9 cellular contexts compared by ENCODE assay signal in the genomic region with DNA sequence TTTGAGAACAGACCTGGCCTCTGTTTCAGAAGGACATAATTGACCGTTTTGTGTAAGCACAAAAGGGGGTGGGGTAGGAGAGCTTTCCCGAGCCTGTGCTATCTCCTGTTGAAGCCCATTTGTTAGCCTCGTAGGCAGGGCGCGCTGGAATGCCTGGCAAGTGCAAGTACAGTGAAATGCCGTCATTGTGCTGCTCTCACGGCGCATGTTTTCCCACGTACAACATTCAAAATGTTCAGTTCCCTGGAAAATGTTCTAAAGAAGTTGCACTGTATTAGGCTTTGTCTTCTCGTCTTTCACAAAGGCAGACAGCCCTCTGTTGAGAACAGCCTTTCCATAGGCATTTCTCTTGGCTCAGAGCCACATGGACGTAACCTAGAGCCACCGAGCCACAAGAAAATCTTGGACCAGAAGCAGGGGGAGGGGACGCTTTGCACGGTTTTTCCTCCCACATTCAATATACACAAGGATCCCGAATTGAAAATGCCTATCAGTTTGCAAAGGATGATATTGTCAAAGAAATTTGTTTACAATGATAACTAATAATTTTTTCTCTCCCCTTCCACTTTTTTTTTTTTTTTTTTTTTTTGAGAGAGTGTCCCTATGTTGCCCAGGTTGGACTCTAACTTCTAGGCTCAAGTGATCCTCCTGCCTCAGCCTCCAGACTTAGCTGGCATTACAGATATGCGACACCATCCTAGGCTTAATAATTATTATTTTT. TPM values are rescaled to one million over a fixed set of nuclear protein-coding genes. Genes with fewer than 3 reads are reported as not detected.
DNase-seq lines count a peak whose midpoint lies in the region; ATAC-seq, FAIRE-seq and TF ChIP-seq lines count a peak whose summit lies in the region.
"Had no signal": no experiment of that assay in that cellular context is flagged by ENCODE, and none has a peak within 500 bp of the region (broad histone marks: within the 10 kb centered on the region; RNA-seq: fewer than 3 reads in every experiment).

No MANE protein-coding gene starts in this region.

- ATAC-seq in WTC11 (peak; percentile 75), heart right ventricle (peak; percentile 79 to 98 (median 96))

- peak; percentile 76 to 77 for DNase-seq in HAP-1 (ENCODE audit: low spot score in 2 of 2)
- peak; percentile 32 for DNase-seq in WTC11 (ENCODE audit: low spot score)
- peak; percentile 64 to 75 for DNase-seq in heart right ventricle
- no peak for DNase-seq in CD8-positive, alpha-beta memory T cell
- DNase-seq in GM12892 (ENCODE audit: insufficient read length): no peak
- no peak for DNase-seq in OCI-M1 (lab: John Stamatoyannopoulos, UW)
- no peak for DNase-seq in KBM-7

- H3K9me3 ChIP-seq in HAP-1 (no peaks in the 10 kb centered on the region), heart right ventricle (no peaks in the 10 kb centered on the region)
- H3K9me3 ChIP-seq in CD8-positive, alpha-beta memory T cell (ENCODE audit: low read length): no peaks in the 10 kb centered on the region

- H3K4me3 ChIP-seq in HAP-1: peak overlapping the region; percentile 16
- H3K4me3 ChIP-seq in heart right ventricle: peak overlapping the region in 9 of 10 donors; percentile 11 to 55 (median 45)
- H3K4me3 ChIP-seq in rectal smooth muscle tissue (ENCODE audit: low read length): peak overlapping the region; percentile 41
- H3K4me3 ChIP-seq in CD8-positive, alpha-beta memory T cell (ENCODE audit: low read length): no peak overlapping the region

- H3K27ac ChIP-seq in heart right ventricle (peak overlapping the region in 5 of 10 donors; percentile 18 to 60 (median 50)), rectal smooth muscle tissue (ENCODE audit: low read depth, low read length) (peak overlapping the region; percentile 21)
- no peak overlapping the region for H3K27ac ChIP-seq in CD8-positive, alpha-beta memory T cell (ENCODE audit: low read depth, low read length)

- H3K4me1 Mint-ChIP-seq in WTC11: peaks cover 46% of the 10 kb centered on the region
- peaks cover 2 to 12% (median 9%) of the 10 kb centered on the region in 3 donors for H3K4me1 Mint-ChIP-seq in CD8-positive, alpha-beta memory T cell

- H3K36me3 Mint-ChIP-seq in WTC11: no peaks in the 10 kb centered on the region
- no peaks in the 10 kb centered on the region for H3K36me3 Mint-ChIP-seq in CD8-positive, alpha-beta memory T cell
- H3K36me3 Mint-ChIP-seq: activated naive CD4-positive, alpha-beta T cell treated with anti-CD3 and anti-CD28 coated beads, Interleukin-2, amount 50 U/mL, for 24 hours had no signal

- H3K36me3 ChIP-seq in HAP-1 (replicated peaks) (no peaks in the 10 kb centered on the region), heart right ventricle (no peaks in the 10 kb centered on the region), rectal smooth muscle tissue (ENCODE audit: control insufficient read depth, insufficient read depth, low read length) (no peaks in the 10 kb centered on the region)
- no peaks in the 10 kb centered on the region for H3K36me3 ChIP-seq in CD8-positive, alpha-beta memory T cell (ENCODE audit: insufficient read depth, low read length)

- H3K27me3 Mint-ChIP-seq in WTC11 (ENCODE audit: low read depth): no peaks in the 10 kb centered on the region
- peaks cover 10 to 18% of the 10 kb centered on the region in 2 donors for H3K27me3 Mint-ChIP-seq in CD8-positive, alpha-beta memory T cell

- peak overlapping the region; percentile 41 for H3K27ac Mint-ChIP-seq in WTC11
- no peak overlapping the region for H3K27ac Mint-ChIP-seq in CD8-positive, alpha-beta memory T cell
- H3K27ac Mint-ChIP-seq: activated naive CD4-positive, alpha-beta T cell treated with anti-CD3 and anti-CD28 coated beads, Interleukin-2, amount 50 U/mL, for 24 hours had no signal

- no peak overlapping the region for H3K4me3 Mint-ChIP-seq in WTC11
- H3K4me3 Mint-ChIP-seq in CD8-positive, alpha-beta memory T cell: no peak overlapping the region
- H3K4me3 Mint-ChIP-seq: activated naive CD4-positive, alpha-beta T cell treated with anti-CD3 and anti-CD28 coated beads, Interleukin-2, amount 50 U/mL, for 24 hours had no signal

- FAIRE-seq in GM12892 (lab: Jason Lieb, UNC): no peak

- H3K4me1 ChIP-seq in HAP-1: peaks cover 9% of the 10 kb centered on the region
- H3K4me1 ChIP-seq in heart right ventricle: peaks cover 0 to 19% (median 6%) of the 10 kb centered on the region in 9 donors
- H3K4me1 ChIP-seq in rectal smooth muscle tissue (ENCODE audit: control insufficient read depth, insufficient read depth, low read length): no peaks in the 10 kb centered on the region
- no peaks in the 10 kb centered on the region for H3K4me1 ChIP-seq in CD8-positive, alpha-beta memory T cell (ENCODE audit: insufficient read depth, low read length)

- 14 to 15% methylated on average over 16 of the region's 16 CpGs for WGBS in heart right ventricle, 2 donors

- CTCF ChIA-PET in WTC11 (lab: Charles Lee): no interaction called here
- CTCF ChIA-PET in CD8-positive, alpha-beta memory T cell (lab: Charles Lee): no interaction called here

- in situ Hi-C loops in HAP-1 (cut with MboI; ENCODE audit: low sequenced_read_pairs): no loop called here
- in situ Hi-C loops in KBM-7 (cut with MboI; ENCODE audit: low pct_unique_long_range_greater_than_20kb, low sequenced_read_pairs): no loop called here

- intact Hi-C loops in heart right ventricle (cut with DNase I): loop anchor here in 1 of 10 donors (2.0 to 10.0 kb wide), 2 partner anchors 54 to 126 kb away; partner anchors contain the start of gene RAPGEF2

- TF ChIP-seq POLR2A in GM12892 (IDR thresholded peaks at IDR 0.05; ENCODE audit: low read depth, low read length): no peak

- no peak for TF ChIP-seq CTCF in WTC11 (IDR thresholded peaks at IDR 0.05)
- peak in 2 of 9 donors; percentile 27 to 28 for TF ChIP-seq CTCF in heart right ventricle (IDR thresholded peaks at IDR 0.05)

- POLR2A ChIA-PET in WTC11 (lab: Charles Lee): no interaction called here
- POLR2A ChIA-PET in CD8-positive, alpha-beta memory T cell (lab: Charles Lee): no interaction called here

- H3K27me3 ChIP-seq in HAP-1 (ENCODE audit: low read depth): no peaks in the 10 kb centered on the region
- H3K27me3 ChIP-seq in heart right ventricle: no peaks in the 10 kb centered on the region
- H3K27me3 ChIP-seq in rectal smooth muscle tissue (ENCODE audit: control insufficient read depth, insufficient read depth, low read length): no peaks in the 10 kb centered on the region
- no peaks in the 10 kb centered on the region for H3K27me3 ChIP-seq in CD8-positive, alpha-beta memory T cell (ENCODE audit: insufficient read depth, low read length, poor library complexity, severe bottlenecking)

- no peak overlapping the region for H3K9ac ChIP-seq in rectal smooth muscle tissue (ENCODE audit: low read length)

- no peaks in the 10 kb centered on the region for H3K9me3 Mint-ChIP-seq in WTC11
- no peaks in the 10 kb centered on the region for H3K9me3 Mint-ChIP-seq in CD8-positive, alpha-beta memory T cell
- H3K9me3 Mint-ChIP-seq: activated naive CD4-positive, alpha-beta T cell treated with anti-CD3 and anti-CD28 coated beads, Interleukin-2, amount 50 U/mL, for 24 hours had no signal

TF ChIP-seq in WTC11, 78 proteins besides CTCF, POLR2A, EP300 and RAD21:
- TF ChIP-seq, protein P1, sequence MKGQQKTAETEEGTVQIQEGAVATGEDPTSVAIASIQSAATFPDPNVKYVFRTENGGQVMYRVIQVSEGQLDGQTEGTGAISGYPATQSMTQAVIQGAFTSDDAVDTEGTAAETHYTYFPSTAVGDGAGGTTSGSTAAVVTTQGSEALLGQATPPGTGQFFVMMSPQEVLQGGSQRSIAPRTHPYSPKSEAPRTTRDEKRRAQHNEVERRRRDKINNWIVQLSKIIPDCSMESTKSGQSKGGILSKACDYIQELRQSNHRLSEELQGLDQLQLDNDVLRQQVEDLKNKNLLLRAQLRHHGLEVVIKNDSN (CRISPR knock-in tag; IDR thresholded peaks at IDR 0.05): no peak
- 0 out of 2 replicates have a peak, but pooled peaks have one; percentile 34 for TF ChIP-seq GABPB1 (CRISPR knock-in tag; IDR thresholded peaks at IDR 0.05)
- no peak for TF ChIP-seq NR3C1 (CRISPR knock-in tag; conservative IDR thresholded peaks at IDR 0.05; ENCODE audit: low read depth)
- TF ChIP-seq, protein P2, sequence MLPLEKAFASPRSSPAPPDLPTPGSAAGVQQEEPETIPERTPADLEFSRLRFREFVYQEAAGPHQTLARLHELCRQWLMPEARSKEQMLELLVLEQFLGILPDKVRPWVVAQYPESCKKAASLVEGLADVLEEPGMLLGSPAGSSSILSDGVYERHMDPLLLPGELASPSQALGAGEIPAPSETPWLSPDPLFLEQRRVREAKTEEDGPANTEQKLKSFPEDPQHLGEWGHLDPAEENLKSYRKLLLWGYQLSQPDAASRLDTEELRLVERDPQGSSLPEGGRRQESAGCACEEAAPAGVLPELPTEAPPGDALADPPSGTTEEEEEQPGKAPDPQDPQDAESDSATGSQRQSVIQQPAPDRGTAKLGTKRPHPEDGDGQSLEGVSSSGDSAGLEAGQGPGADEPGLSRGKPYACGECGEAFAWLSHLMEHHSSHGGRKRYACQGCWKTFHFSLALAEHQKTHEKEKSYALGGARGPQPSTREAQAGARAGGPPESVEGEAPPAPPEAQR (CRISPR knock-in tag; IDR thresholded peaks at IDR 0.05): no peak
- no peak for TF ChIP-seq E2F1 (CRISPR knock-in tag; IDR thresholded peaks at IDR 0.05)
- TF ChIP-seq ZNF423 (CRISPR knock-in tag; IDR thresholded peaks at IDR 0.05): no peak
- TF ChIP-seq KAT7 (CRISPR knock-in tag; IDR thresholded peaks at IDR 0.05; ENCODE audit: borderline replicate concordance): 0 out of 2 replicates have a peak, but pooled peaks have one; percentile 61

RNA-seq across cellular contexts. Expression of gene RAPGEF2, which starts 54.6 kb away (rescaled TPM):
- total RNA-seq in WTC11 (2021) (32.3 to 40.6 TPM (median 33.4 TPM) in 3 replicates), heart right ventricle (10 to 100 TPM; 36.1 to 68.8 (median 54.6) TPM)
- 10 to 100 TPM in 1 of 2 donors, 1 to 10 TPM in 1; 9.2 to 13.5 TPM for polyA plus RNA-seq in heart right ventricle
- total RNA-seq in CD8-positive, alpha-beta memory T cell: 10 to 100 TPM; 29.2 to 34.3 TPM
- 1.0 TPM for polyA plus RNA-seq in CD8-positive, alpha-beta memory T cell
- 5.9 TPM for polyA plus RNA-seq in GM12892 (2012; ENCODE audit: missing spikeins)

Comparison
In these comparisons a context has a peak if more than half of its experiments do, and no peak if none do; other contexts are left out.
1. DNase-seq: peak in HAP-1 (2 of 2), WTC11 (single experiment) and heart right ventricle (2 of 2); none in CD8-positive, alpha-beta memory T cell (0 of 5), GM12892 (single experiment), OCI-M1 (single experiment) and KBM-7 (single experiment).